ENCODE assay signal across 10 cellular contexts in the genomic region with DNA sequence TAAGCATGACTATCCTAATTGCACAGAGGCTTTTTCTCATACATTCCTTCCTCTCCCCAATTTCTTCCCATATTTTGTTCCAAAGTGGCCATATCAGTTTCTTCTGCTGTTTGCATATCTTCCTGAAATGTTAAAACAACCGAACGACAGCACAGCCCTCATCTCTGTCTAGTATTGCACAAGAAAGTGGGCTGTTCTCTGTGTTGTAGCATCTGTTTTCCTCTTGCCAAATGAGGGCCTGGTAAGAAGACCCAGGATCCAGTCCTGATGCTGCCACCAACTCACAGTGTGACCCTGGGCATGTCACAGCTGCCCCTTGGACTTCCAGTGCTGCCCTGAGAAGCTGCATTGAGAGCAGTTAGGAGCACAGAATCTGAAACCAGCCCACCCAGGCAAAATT. TPM values are rescaled to one million over a fixed set of nuclear protein-coding genes. Genes with fewer than 3 reads are reported as not detected.
A peak's percentile ranks its signal among the peaks of the same experiment; 100 is the strongest.
DNase-seq lines count a peak whose midpoint lies in the region; ATAC-seq, FAIRE-seq and TF ChIP-seq lines count a peak whose summit lies in the region.
"Had no signal": no experiment of that assay in that cellular context is flagged by ENCODE, and none has a peak within 500 bp of the region (broad histone marks: within the 10 kb centered on the region; RNA-seq: fewer than 3 reads in every experiment).

No MANE protein-coding gene starts in this region.

- peaks cover 8% of the 10 kb centered on the region for H3K27me3 Mint-ChIP-seq in activated naive CD8-positive, alpha-beta T cell treated with anti-CD3 and anti-CD28 coated beads, Interleukin-2, amount 10 ng/mL, durations not matched to agents 7 days and 5 days
- H3K27me3 Mint-ChIP-seq in activated naive CD8-positive, alpha-beta T cell treated with anti-CD3 and anti-CD28 coated beads, Interleukin-2, amount 50 U/mL, for 24 hours, result no peaks in the 10 kb centered on the region
- H3K27me3 Mint-ChIP-seq in activated CD8-positive, alpha-beta T cell treated with anti-CD3 and anti-CD28 coated beads, Interleukin-2, amount 10 ng/mL, durations not matched to agents 7 days and 5 days (ENCODE audit: low read depth), result no peaks in the 10 kb centered on the region

- H3K4me3 Mint-ChIP-seq in activated naive CD8-positive, alpha-beta T cell treated with anti-CD3 and anti-CD28 coated beads, Interleukin-2, amount 10 ng/mL, durations not matched to agents 7 days and 5 days, result no peak overlapping the region
- no peak overlapping the region for H3K4me3 Mint-ChIP-seq in activated naive CD8-positive, alpha-beta T cell treated with anti-CD3 and anti-CD28 coated beads, Interleukin-2, amount 50 U/mL, for 24 hours
- no peak overlapping the region for H3K4me3 Mint-ChIP-seq in activated CD8-positive, alpha-beta T cell treated with anti-CD3 and anti-CD28 coated beads, Interleukin-2, amount 10 ng/mL, durations not matched to agents 7 days and 5 days

- peaks cover 36% of the 10 kb centered on the region for H3K4me1 ChIP-seq in keratinocyte (ENCODE audit: control insufficient read depth, extremely low read depth, insufficient read depth, low read length)

- ATAC-seq in activated naive CD8-positive, alpha-beta T cell treated with anti-CD3 and anti-CD28 coated beads, Interleukin-2, amount 10 ng/mL, durations not matched to agents 7 days and 5 days (ENCODE audit: low read depth), result no peak
- ATAC-seq in activated naive CD8-positive, alpha-beta T cell treated with anti-CD3 and anti-CD28 coated beads, Interleukin-2, amount 50 U/mL, for 24 hours, result no peak
- ATAC-seq in activated CD8-positive, alpha-beta T cell treated with anti-CD3 and anti-CD28 coated beads, Interleukin-2, amount 10 ng/mL, durations not matched to agents 7 days and 5 days, result no peak
- no peak for ATAC-seq in HG03039 (IDR thresholded peaks at IDR 0.05; ENCODE audit: unreplicated experiment)
- no peak for ATAC-seq in GM18870 (IDR thresholded peaks at IDR 0.05; ENCODE audit: unreplicated experiment)

- no peaks in the 10 kb centered on the region for H3K27me3 ChIP-seq in keratinocyte (ENCODE audit: control insufficient read depth, extremely low read depth, insufficient read depth, low read length)
- H3K27me3 ChIP-seq: Peyer's patch had no signal

- no peak overlapping the region for H3K9ac ChIP-seq in keratinocyte (ENCODE audit: control insufficient read depth, extremely low read depth, insufficient read depth, low read length)

- no peak for FAIRE-seq in keratinocyte (lab: Jason Lieb, UNC)
- FAIRE-seq: TTC549 had no signal

- H3K9me3 ChIP-seq in keratinocyte (ENCODE audit: control insufficient read depth, low read depth, low read length), result no peaks in the 10 kb centered on the region
- H3K9me3 ChIP-seq: Peyer's patch had no signal

- no peak overlapping the region for H3K4me3 ChIP-seq in keratinocyte (ENCODE audit: control insufficient read depth in 2 of 3, extremely low read depth in 1 of 3, insufficient read depth in 2 of 3, low read depth in 1 of 3, low read length in 3 of 3)
- H3K4me3 ChIP-seq: Peyer's patch had no signal

- CTCF ChIA-PET in activated CD8-positive, alpha-beta T cell treated with anti-CD3 and anti-CD28 coated beads, Interleukin-2, amount 10 ng/mL, durations not matched to agents 7 days and 5 days (lab: Charles Lee), result interaction anchor here (1.0 to 3.5 kb wide), 6 partner anchors 19 to 252 kb away, joined by 3 to 31 read pairs (median 4); a partner anchor contains a TSS

- dilution Hi-C loops in keratinocyte (cut with MboI; ENCODE audit: extremely low pct_ligation_motif_present, low sequenced_read_pairs), result no loop called here

- H3K27ac ChIP-seq in keratinocyte (ENCODE audit: control insufficient read depth, insufficient read depth, low read length), result peak overlapping the region; percentile 74
- peak overlapping the region; percentile 95 for H3K27ac ChIP-seq in temporal lobe (ENCODE audit: low read depth, low read length)

- peaks cover 4% of the 10 kb centered on the region for H3K36me3 Mint-ChIP-seq in activated naive CD8-positive, alpha-beta T cell treated with anti-CD3 and anti-CD28 coated beads, Interleukin-2, amount 10 ng/mL, durations not matched to agents 7 days and 5 days
- peaks cover 7% of the 10 kb centered on the region for H3K36me3 Mint-ChIP-seq in activated naive CD8-positive, alpha-beta T cell treated with anti-CD3 and anti-CD28 coated beads, Interleukin-2, amount 50 U/mL, for 24 hours (ENCODE audit: low read depth)
- H3K36me3 Mint-ChIP-seq in activated CD8-positive, alpha-beta T cell treated with anti-CD3 and anti-CD28 coated beads, Interleukin-2, amount 10 ng/mL, durations not matched to agents 7 days and 5 days (ENCODE audit: low read depth), result peaks cover 13% of the 10 kb centered on the region

- no peak overlapping the region for H3K4me2 ChIP-seq in keratinocyte (ENCODE audit: control insufficient read depth, extremely low read depth, insufficient read depth, low read depth, low read length)

- TF ChIP-seq CTCF in keratinocyte (optimal IDR thresholded peaks at IDR 0.05 in 1 of 3, IDR thresholded peaks at IDR 0.05 in 1 of 3, conservative IDR thresholded peaks at IDR 0.05 in 1 of 3; ENCODE audit: extremely low read depth in 1 of 3, insufficient read depth in 2 of 3, low read length in 3 of 3), result no peak

- H3K36me3 ChIP-seq in keratinocyte (ENCODE audit: control insufficient read depth in 2 of 2, extremely low read depth in 1 of 2, insufficient read depth in 2 of 2, low read length in 2 of 2), result peaks cover 22 to 27% of the 10 kb centered on the region in 2 experiments

- H3K9me1 ChIP-seq in keratinocyte (ENCODE audit: control insufficient read depth, extremely low read depth, insufficient read depth, low read length), result no peaks in the 10 kb centered on the region

- DNase-seq in activated naive CD8-positive, alpha-beta T cell treated with anti-CD3 and anti-CD28 coated beads, Interleukin-2, amount 10 ng/mL, durations not matched to agents 7 days and 5 days, result no peak
- DNase-seq in activated naive CD8-positive, alpha-beta T cell treated with anti-CD3 and anti-CD28 coated beads, Interleukin-2, amount 50 U/mL, for 24 hours, result no peak
- DNase-seq in activated CD8-positive, alpha-beta T cell treated with anti-CD3 and anti-CD28 coated beads, Interleukin-2, amount 10 ng/mL, durations not matched to agents 7 days and 5 days, result no peak
- DNase-seq in keratinocyte (ENCODE audit: low read depth, low spot score), result no peak
- no peak for DNase-seq in DMS53 (lab: John Stamatoyannopoulos, UW)
- DNase-seq: Peyer's patch had no signal

- no peaks in the 10 kb centered on the region for H4K20me1 ChIP-seq in keratinocyte (ENCODE audit: control insufficient read depth, extremely low read depth, insufficient read depth, low read length)

- peak overlapping the region; percentile 82 for H3K27ac Mint-ChIP-seq in activated naive CD8-positive, alpha-beta T cell treated with anti-CD3 and anti-CD28 coated beads, Interleukin-2, amount 10 ng/mL, durations not matched to agents 7 days and 5 days
- no peak overlapping the region for H3K27ac Mint-ChIP-seq in activated naive CD8-positive, alpha-beta T cell treated with anti-CD3 and anti-CD28 coated beads, Interleukin-2, amount 50 U/mL, for 24 hours
- H3K27ac Mint-ChIP-seq in activated CD8-positive, alpha-beta T cell treated with anti-CD3 and anti-CD28 coated beads, Interleukin-2, amount 10 ng/mL, durations not matched to agents 7 days and 5 days, result peak overlapping the region; percentile 23

- no peak overlapping the region for H2AFZ ChIP-seq in keratinocyte (ENCODE audit: control insufficient read depth, low read length)

- POLR2A ChIA-PET in activated naive CD8-positive, alpha-beta T cell treated with anti-CD3 and anti-CD28 coated beads, Interleukin-2, amount 10 ng/mL, durations not matched to agents 7 days and 5 days (lab: Charles Lee), result interaction anchor here (1.4 to 1.9 kb wide), 3 partner anchors 65 to 255 kb away, joined by 4 to 6 read pairs (median 4); a partner anchor contains a TSS
- POLR2A ChIA-PET in activated CD8-positive, alpha-beta T cell treated with anti-CD3 and anti-CD28 coated beads, Interleukin-2, amount 10 ng/mL, durations not matched to agents 7 days and 5 days (lab: Charles Lee), result interaction anchor here (0.8 kb wide), 1 partner anchor 120 kb away, joined by 4 read pairs; a partner anchor contains a TSS

- peaks cover 66% of the 10 kb centered on the region for H3K79me2 ChIP-seq in keratinocyte (ENCODE audit: control insufficient read depth, insufficient read depth, low read length)

- H3K4me1 Mint-ChIP-seq in activated naive CD8-positive, alpha-beta T cell treated with anti-CD3 and anti-CD28 coated beads, Interleukin-2, amount 10 ng/mL, durations not matched to agents 7 days and 5 days, result peaks cover 36% of the 10 kb centered on the region
- H3K4me1 Mint-ChIP-seq in activated naive CD8-positive, alpha-beta T cell treated with anti-CD3 and anti-CD28 coated beads, Interleukin-2, amount 50 U/mL, for 24 hours, result peaks cover 41% of the 10 kb centered on the region
- peaks cover 36% of the 10 kb centered on the region for H3K4me1 Mint-ChIP-seq in activated CD8-positive, alpha-beta T cell treated with anti-CD3 and anti-CD28 coated beads, Interleukin-2, amount 10 ng/mL, durations not matched to agents 7 days and 5 days (ENCODE audit: low read depth)

- no peaks in the 10 kb centered on the region for H3K9me3 Mint-ChIP-seq in activated naive CD8-positive, alpha-beta T cell treated with anti-CD3 and anti-CD28 coated beads, Interleukin-2, amount 10 ng/mL, durations not matched to agents 7 days and 5 days
- no peaks in the 10 kb centered on the region for H3K9me3 Mint-ChIP-seq in activated naive CD8-positive, alpha-beta T cell treated with anti-CD3 and anti-CD28 coated beads, Interleukin-2, amount 50 U/mL, for 24 hours
- H3K9me3 Mint-ChIP-seq in activated CD8-positive, alpha-beta T cell treated with anti-CD3 and anti-CD28 coated beads, Interleukin-2, amount 10 ng/mL, durations not matched to agents 7 days and 5 days (ENCODE audit: insufficient read depth), result no peaks in the 10 kb centered on the region

RNA-seq across cellular contexts. Expression of a gene that starts 4.1 kb away (rescaled TPM):
- 1 to 10 TPM; 3.4 to 4.7 TPM for total RNA-seq in activated naive CD8-positive, alpha-beta T cell treated with anti-CD3 and anti-CD28 coated beads, Interleukin-2, amount 10 ng/mL, durations not matched to agents 7 days and 5 days
- 1 to 10 TPM; 2.0 to 2.7 TPM for total RNA-seq in activated CD8-positive, alpha-beta T cell treated with anti-CD3 and anti-CD28 coated beads, Interleukin-2, amount 10 ng/mL, durations not matched to agents 7 days and 5 days
- polyA plus RNA-seq in keratinocyte, result 111 to 164 TPM (median 122 TPM) in 3 replicates
- 30.9 TPM for polyA plus RNA-seq in keratinocyte (2011; ENCODE audit: low read depth)
- polyA plus RNA-seq in keratinocyte (2011; cell fraction: cytosol; rRNA removed), result 102 and 132 TPM in 2 replicates
- polyA plus RNA-seq in keratinocyte (2011; cell fraction: nucleus; rRNA removed), result 155 and 167 TPM in 2 replicates
- 66.6 and 127 TPM in 2 replicates for polyA plus RNA-seq in keratinocyte (2012; ENCODE audit: low replicate concordance)
- 110 to 190 TPM (median 116 TPM) in 3 replicates for polyA minus RNA-seq in keratinocyte
- 77.7 TPM for polyA minus RNA-seq in keratinocyte (2011; cell fraction: cytosol; rRNA and poly(A)+ RNA removed)
- polyA minus RNA-seq in keratinocyte (2011; cell fraction: nucleus; rRNA and poly(A)+ RNA removed), result 64.6 and 84.0 TPM in 2 replicates
- total RNA-seq in temporal lobe, result 3.7 TPM
